ENCODE assay signal across 32 cellular contexts in the genomic region with DNA sequence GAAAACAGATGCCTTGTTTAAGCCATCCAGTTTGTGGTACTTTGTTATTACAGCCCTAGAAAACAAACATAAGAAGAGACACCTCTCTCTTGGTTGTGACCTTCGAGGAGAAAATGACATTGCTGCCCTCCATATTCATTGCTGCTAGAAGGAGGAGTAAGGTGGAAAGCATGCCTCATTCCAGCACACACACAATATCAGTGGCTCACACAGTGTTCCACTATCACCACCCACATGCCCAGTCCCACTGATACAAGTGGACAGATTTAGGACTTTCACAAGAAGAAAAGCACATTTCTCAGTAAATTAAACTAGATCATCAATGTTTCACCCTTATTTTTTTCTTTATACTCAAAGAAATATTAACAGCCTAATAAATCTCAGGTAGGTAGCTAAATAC.
"Had no signal": no experiment of that assay in that cellular context is flagged by ENCODE, and none has a peak within 500 bp of the region (broad histone marks: within the 10 kb centered on the region; RNA-seq: fewer than 3 reads in every experiment).

No MANE protein-coding gene starts in this region.

- H3K27me3 Mint-ChIP-seq: progenitor cell of endocrine pancreas had no signal

- H3K4me1 ChIP-seq: parathyroid adenoma, right atrium auricular region, testis, tibial artery, upper lobe of left lung had no signal

- H3K9ac ChIP-seq: neural progenitor cell, parathyroid adenoma had no signal

- H3K27ac ChIP-seq: coronary artery, esophagus squamous epithelium, lower lobe of right lung, neural progenitor cell, parathyroid adenoma, right atrium auricular region, testis, tibial artery, upper lobe of left lung had no signal

- H3K4me2 ChIP-seq: neural progenitor cell, smooth muscle cell had no signal

- ATAC-seq: left ventricle myocardium superior; lower lobe of right lung; mucosa of descending colon; natural killer cell treated with Interleukin-12 subunit alpha and Interleukin-12 subunit beta and Interleukin-15 and Interleukin-18, amount 100 ng/mL, for 72 hours; sciatic nerve had no signal

- H3K4me1 Mint-ChIP-seq: immature natural killer cell, memory B cell, naive B cell had no signal

- H3K4me3 Mint-ChIP-seq: immature natural killer cell; memory B cell; mesothelial cell of epicardium; naive B cell; natural killer cell treated with Interleukin-12 subunit alpha and Interleukin-12 subunit beta and Interleukin-15 and Interleukin-18, amount 100 ng/mL, for 72 hours; neural progenitor cell had no signal

- FAIRE-seq: endothelial cell of umbilical vein, frontal cortex, urothelium cell line had no signal

- H3K27me3 ChIP-seq: esophagus squamous epithelium, neural progenitor cell, right atrium auricular region, testis, tibial artery, upper lobe of left lung had no signal

- H3K36me3 Mint-ChIP-seq: immature natural killer cell; memory B cell; mesothelial cell of epicardium; naive B cell; natural killer cell treated with Interleukin-12 subunit alpha and Interleukin-12 subunit beta and Interleukin-15 and Interleukin-18, amount 100 ng/mL, for 72 hours; neural progenitor cell had no signal

- H3K9me3 ChIP-seq: esophagus squamous epithelium, lower lobe of right lung, mucosa of descending colon, right atrium auricular region, testis, tibial artery, upper lobe of left lung had no signal

- H3K27ac Mint-ChIP-seq: immature natural killer cell; memory B cell; mesothelial cell of epicardium; naive B cell; natural killer cell treated with Interleukin-12 subunit alpha and Interleukin-12 subunit beta and Interleukin-15 and Interleukin-18, amount 100 ng/mL, for 72 hours; progenitor cell of endocrine pancreas had no signal

- H3K36me3 ChIP-seq: esophagus squamous epithelium, lower lobe of right lung, neural progenitor cell, right atrium auricular region, tibial artery, upper lobe of left lung had no signal

- H3K79me2 ChIP-seq: parathyroid adenoma had no signal

- DNase-seq: dermis blood vessel endothelial cell; effector memory CD4-positive, alpha-beta T cell; esophagus squamous epithelium; hypothalamus; immature natural killer cell; islet precursor cell; left ventricle myocardium superior; lower lobe of right lung; mucosa of descending colon; naive B cell; stimulated activated CD4-positive, alpha-beta T cell treated with anti-CD3 and anti-CD28 coated beads, Interleukin-12 subunit alpha, Interleukin-12 subunit beta, amount 100 ng/mL, for 4 hours; stimulated activated CD4-positive, alpha-beta T cell treated with anti-CD3 and anti-CD28 coated beads, Interleukin-1b, Interleukin-23, amount 100 ng/mL, for 48 hours; stimulated activated CD4-positive, alpha-beta T cell treated with anti-CD3 and anti-CD28 coated beads, Interleukin-4, amount 100 ng/mL, for 1 hour; stimulated activated CD8-positive, alpha-beta memory T cell treated with anti-CD3 and anti-CD28 coated beads, Interleukin-4, amount 100 ng/mL, for 48 hours; stimulated activated naive CD4-positive, alpha-beta T cell; substantia nigra; testis; tibial artery; upper lobe of left lung had no signal

- H3K4me3 ChIP-seq: coronary artery, esophagus squamous epithelium, lower lobe of right lung, mucosa of descending colon, neural progenitor cell, right atrium auricular region, smooth muscle cell, testis, tibial artery, upper lobe of left lung had no signal

- H2AFZ ChIP-seq: parathyroid adenoma had no signal

- H3K9me3 Mint-ChIP-seq: immature natural killer cell, memory B cell, mesothelial cell of epicardium had no signal
